ENCODE assay signal across 8 cellular contexts in the genomic region with DNA sequence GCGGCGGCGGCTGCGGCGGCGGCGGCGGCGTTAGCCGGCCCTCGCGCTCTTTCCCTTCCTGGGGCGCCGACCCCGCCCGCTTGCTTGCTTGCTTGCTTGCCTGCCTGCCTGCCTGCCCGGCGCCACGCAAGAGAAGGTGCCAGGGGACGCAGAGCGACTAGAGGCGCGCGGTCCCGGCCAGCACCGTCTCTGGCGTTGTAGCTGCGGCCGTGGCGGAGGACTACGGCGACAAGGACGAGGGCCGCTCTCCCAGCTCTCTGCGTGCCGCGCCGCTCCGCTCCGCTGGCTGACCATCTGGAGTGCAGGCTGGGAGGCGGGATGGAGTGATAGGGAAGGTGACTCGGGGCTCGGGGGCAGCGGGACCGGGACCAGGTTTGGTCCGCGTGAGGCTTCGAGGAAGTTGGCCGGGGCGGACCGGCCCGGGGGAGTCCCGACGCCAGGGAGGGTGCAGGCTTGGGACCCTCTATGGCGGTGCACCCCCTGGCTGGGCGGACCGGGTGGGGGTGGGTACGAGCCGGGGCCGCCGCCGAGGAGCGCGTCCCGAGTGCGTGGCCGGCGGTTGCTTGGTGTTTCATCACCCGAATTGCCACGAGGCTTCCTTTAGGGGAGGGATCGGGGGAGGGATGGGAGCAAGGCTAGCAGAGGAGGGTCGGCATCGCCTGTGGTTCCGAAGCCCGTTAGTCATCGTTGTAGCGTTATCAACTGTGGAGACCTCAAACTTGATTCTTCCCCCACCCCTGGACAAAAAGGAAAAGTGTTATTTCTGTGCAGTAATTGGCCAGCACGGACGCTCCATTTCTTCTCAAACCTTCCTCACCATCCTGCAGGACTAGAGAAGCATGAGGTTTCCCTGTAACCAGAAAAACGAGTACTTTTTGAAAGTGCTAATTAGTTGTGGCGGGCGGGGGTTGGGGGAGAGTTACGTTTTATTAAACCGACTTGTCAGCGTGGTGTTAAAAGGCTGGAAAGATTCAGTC. TPM values are rescaled to one million over a fixed set of nuclear protein-coding genes. Genes with fewer than 3 reads are reported as not detected.
DNase-seq lines count a peak whose midpoint lies in the region; ATAC-seq and TF ChIP-seq lines count a peak whose summit lies in the region.

No MANE protein-coding gene starts in this region.

- H3K9me3 ChIP-seq in PC-3 (ENCODE audit: low read length): no peaks in the 10 kb centered on the region
- H3K9me3 ChIP-seq in fibroblast of lung (ENCODE audit: control insufficient read depth, insufficient read depth, low read depth, low read length): no peaks in the 10 kb centered on the region

- POLR2A ChIA-PET in PC-3 (lab: Charles Lee; ENCODE audit: unreplicated experiment): interaction anchor here (0.6 to 0.7 kb wide), 2 partner anchors 112 to 1336 kb away, joined by 3 to 6 read pairs; no protein-coding TSS in a partner anchor

- no peaks in the 10 kb centered on the region for H3K9me2 ChIP-seq in PC-3 (replicated peaks; ENCODE audit: low read length)

- intact Hi-C loops in PC-3 (cut with micrococcal nuclease) (no loop called here), natural killer cell (cut with micrococcal nuclease) (loop anchor here (1.0 to 10.0 kb wide), 3 partner anchors 48 to 760 kb away; partner anchors contain the start of genes KICS2, LEMD3 and TBK1)
- intact Hi-C loops in activated T-helper 1 cell treated with anti-CD3 and anti-CD28 coated beads, Interleukin-12 subunit alpha, Interleukin-12 subunit beta, Interleukin-2, Interleukin-4 antibody, amounts not matched to agents 30 ng/mL and 10 ng/mL and 1 ng/mL, durations not matched to agents 14 hours and 24 hours and 36 hours (cut with micrococcal nuclease): loop anchor here (1.0 to 10.0 kb wide), 11 partner anchors 14 to 1898 kb away; partner anchors contain the start of genes GNS, HELB, KICS2 and LEMD3

- H3K9ac ChIP-seq in PC-3 (ENCODE audit: low read length) (peak overlapping the region; percentile 100), fibroblast of lung (ENCODE audit: insufficient read depth, low read length) (peak overlapping the region; percentile 98)

- H3K4me2 ChIP-seq in PC-3 (ENCODE audit: low read length) (peak overlapping the region; percentile 88), fibroblast of lung (ENCODE audit: extremely low read depth, insufficient read depth, low read length) (peak overlapping the region; percentile 67)

- H3K27ac ChIP-seq in C4-2B: peak overlapping the region; percentile 100
- H3K27ac ChIP-seq in PC-3 (ENCODE audit: low read length): peak overlapping the region; percentile 96
- H3K27ac ChIP-seq in fibroblast of lung (ENCODE audit: insufficient read depth, low read length): peak overlapping the region; percentile 99

- H3K27me3 ChIP-seq in PC-3 (ENCODE audit: low read length): no peaks in the 10 kb centered on the region
- no peaks in the 10 kb centered on the region for H3K27me3 ChIP-seq in fibroblast of lung (ENCODE audit: control insufficient read depth, insufficient read depth, low read length)

- H3F3A ChIP-seq in PC-3 (ENCODE audit: low read length, unreplicated experiment): no peaks in the 10 kb centered on the region

- H3K36me3 Mint-ChIP-seq in activated T-helper 1 cell treated with anti-CD3 and anti-CD28 coated beads, Interleukin-12 subunit alpha, Interleukin-12 subunit beta, Interleukin-2, Interleukin-4 antibody, amounts not matched to agents 30 ng/mL and 10 ng/mL and 1 ng/mL, durations not matched to agents 14 hours and 24 hours and 36 hours (ENCODE audit: low read depth): peaks cover 6% of the 10 kb centered on the region
- H3K36me3 Mint-ChIP-seq in natural killer cell: no peaks in the 10 kb centered on the region

- peak; percentile 38 for ATAC-seq in GM18909 (IDR thresholded peaks at IDR 0.05; ENCODE audit: poor library complexity, unreplicated experiment)
- peak; percentile 38 for ATAC-seq in HG03280 (IDR thresholded peaks at IDR 0.05; ENCODE audit: unreplicated experiment)
- peak; percentile 50 for ATAC-seq in PC-3
- peak; percentile 1 to 10 (median 1) for ATAC-seq in natural killer cell
- ATAC-seq in stimulated activated naive CD8-positive, alpha-beta T cell treated with anti-CD3 and anti-CD28 coated beads, Interleukin-15, amount 100 ng/mL, for 72 hours: peak; percentile 76

- no peaks in the 10 kb centered on the region for H4K20me1 ChIP-seq in PC-3 (ENCODE audit: low read length)
- H4K20me1 ChIP-seq in fibroblast of lung (ENCODE audit: control insufficient read depth, extremely low read depth, insufficient read depth, low read length): no peaks in the 10 kb centered on the region

- H3K27me3 Mint-ChIP-seq in activated T-helper 1 cell treated with anti-CD3 and anti-CD28 coated beads, Interleukin-12 subunit alpha, Interleukin-12 subunit beta, Interleukin-2, Interleukin-4 antibody, amounts not matched to agents 30 ng/mL and 10 ng/mL and 1 ng/mL, durations not matched to agents 14 hours and 24 hours and 36 hours (ENCODE audit: insufficient read depth): no peaks in the 10 kb centered on the region
- H3K27me3 Mint-ChIP-seq in natural killer cell (ENCODE audit: low read depth in 2 of 2): peaks cover 7 to 8% of the 10 kb centered on the region in 2 donors
- no peaks in the 10 kb centered on the region for H3K27me3 Mint-ChIP-seq in stimulated activated naive CD8-positive, alpha-beta T cell treated with anti-CD3 and anti-CD28 coated beads, Interleukin-15, amount 100 ng/mL, for 72 hours

- BruUV-seq in PC-3 (replicated peaks; lab: Mats Ljungman, UMichigan): no TSS peak

- no peaks in the 10 kb centered on the region for H3K9me3 Mint-ChIP-seq in activated T-helper 1 cell treated with anti-CD3 and anti-CD28 coated beads, Interleukin-12 subunit alpha, Interleukin-12 subunit beta, Interleukin-2, Interleukin-4 antibody, amounts not matched to agents 30 ng/mL and 10 ng/mL and 1 ng/mL, durations not matched to agents 14 hours and 24 hours and 36 hours
- no peaks in the 10 kb centered on the region for H3K9me3 Mint-ChIP-seq in natural killer cell
- peaks cover 0 to 7% of the 10 kb centered on the region in 2 donors for H3K9me3 Mint-ChIP-seq in stimulated activated naive CD8-positive, alpha-beta T cell treated with anti-CD3 and anti-CD28 coated beads, Interleukin-15, amount 100 ng/mL, for 72 hours

- CTCF ChIA-PET in PC-3 (lab: Charles Lee): no interaction called here

- no peak for TF ChIP-seq CTCF in C4-2B (conservative IDR thresholded peaks at IDR 0.05)
- TF ChIP-seq CTCF in PC-3 (conservative IDR thresholded peaks at IDR 0.05; ENCODE audit: low read depth, low read length): no peak
- TF ChIP-seq CTCF in fibroblast of lung (conservative IDR thresholded peaks at IDR 0.05 in 1 of 2, IDR thresholded peaks at IDR 0.05 in 1 of 2; ENCODE audit: low read depth in 1 of 2, low read length in 2 of 2): no peak
- no peak for TF ChIP-seq CTCF in natural killer cell (IDR thresholded peaks at IDR 0.05)

- H2AFZ ChIP-seq in PC-3 (ENCODE audit: low read length) (peak overlapping the region; percentile 97), fibroblast of lung (ENCODE audit: low read length) (peak overlapping the region; percentile 60)

- peak overlapping the region; percentile 95 for H3K4me3 Mint-ChIP-seq in activated T-helper 1 cell treated with anti-CD3 and anti-CD28 coated beads, Interleukin-12 subunit alpha, Interleukin-12 subunit beta, Interleukin-2, Interleukin-4 antibody, amounts not matched to agents 30 ng/mL and 10 ng/mL and 1 ng/mL, durations not matched to agents 14 hours and 24 hours and 36 hours
- peak overlapping the region; percentile 99 for H3K4me3 Mint-ChIP-seq in natural killer cell
- H3K4me3 Mint-ChIP-seq in stimulated activated naive CD8-positive, alpha-beta T cell treated with anti-CD3 and anti-CD28 coated beads, Interleukin-15, amount 100 ng/mL, for 72 hours: peak overlapping the region; percentile 97 to 100

- H3K36me3 ChIP-seq in PC-3 (ENCODE audit: low read depth, low read length) (peaks cover 3% of the 10 kb centered on the region; the same call in 1 of the 2 replicates), fibroblast of lung (ENCODE audit: control insufficient read depth, insufficient read depth, low read length) (no peaks in the 10 kb centered on the region)

- H3K79me2 ChIP-seq in PC-3 (ENCODE audit: low read length) (peaks cover 53% of the 10 kb centered on the region), fibroblast of lung (ENCODE audit: control insufficient read depth, insufficient read depth, low read length) (peaks cover 41% of the 10 kb centered on the region)

- H3K4me1 ChIP-seq in PC-3 (ENCODE audit: insufficient read depth, low read length) (peaks cover 20% of the 10 kb centered on the region; the same call in 1 of the 2 replicates), fibroblast of lung (ENCODE audit: control insufficient read depth, extremely low read depth, insufficient read depth, low read length) (peaks cover 5% of the 10 kb centered on the region)

- H3K4me3 ChIP-seq in PC-3 (ENCODE audit: low read length) (peak overlapping the region; percentile 98), fibroblast of lung (replicated peaks in 1 of 4; ENCODE audit: control extremely low read depth in 1 of 4, insufficient read depth in 1 of 4, low read depth in 3 of 4, low read length in 4 of 4) (peak overlapping the region; percentile 61 to 98 (median 92))

- DNase-seq in PC-3: peak; percentile 70
- DNase-seq in activated T-helper 1 cell treated with anti-CD3 and anti-CD28 coated beads, Interleukin-12 subunit alpha, Interleukin-12 subunit beta, Interleukin-2, Interleukin-4 antibody, amounts not matched to agents 30 ng/mL and 10 ng/mL and 1 ng/mL, durations not matched to agents 14 hours and 24 hours and 36 hours (ENCODE audit: low spot score): peak; percentile 50
- DNase-seq in fibroblast of lung (ENCODE audit: low read depth in 2 of 2): peak; percentile 88 to 91
- no peak for DNase-seq in natural killer cell
- DNase-seq in stimulated activated naive CD8-positive, alpha-beta T cell treated with anti-CD3 and anti-CD28 coated beads, Interleukin-15, amount 100 ng/mL, for 72 hours: peak; percentile 82 to 89

- H3K4me1 Mint-ChIP-seq in activated T-helper 1 cell treated with anti-CD3 and anti-CD28 coated beads, Interleukin-12 subunit alpha, Interleukin-12 subunit beta, Interleukin-2, Interleukin-4 antibody, amounts not matched to agents 30 ng/mL and 10 ng/mL and 1 ng/mL, durations not matched to agents 14 hours and 24 hours and 36 hours (ENCODE audit: low read depth): peaks cover 18% of the 10 kb centered on the region
- peaks cover 8 to 15% of the 10 kb centered on the region in 2 donors for H3K4me1 Mint-ChIP-seq in natural killer cell
- peaks cover 52% of the 10 kb centered on the region for H3K4me1 Mint-ChIP-seq in stimulated activated naive CD8-positive, alpha-beta T cell treated with anti-CD3 and anti-CD28 coated beads, Interleukin-15, amount 100 ng/mL, for 72 hours

- peak overlapping the region; percentile 99 for H3K27ac Mint-ChIP-seq in activated T-helper 1 cell treated with anti-CD3 and anti-CD28 coated beads, Interleukin-12 subunit alpha, Interleukin-12 subunit beta, Interleukin-2, Interleukin-4 antibody, amounts not matched to agents 30 ng/mL and 10 ng/mL and 1 ng/mL, durations not matched to agents 14 hours and 24 hours and 36 hours
- peak overlapping the region; percentile 88 to 98 for H3K27ac Mint-ChIP-seq in natural killer cell
- H3K27ac Mint-ChIP-seq in stimulated activated naive CD8-positive, alpha-beta T cell treated with anti-CD3 and anti-CD28 coated beads, Interleukin-15, amount 100 ng/mL, for 72 hours: peak overlapping the region; percentile 100

RNA-seq across cellular contexts. Expression of gene XPOT, which starts 0.6 kb away (rescaled TPM):
- 53.0 and 62.0 TPM in 2 replicates for total RNA-seq in PC-3 (2014; rRNA removed)
- total RNA-seq in activated T-helper 1 cell treated with anti-CD3 and anti-CD28 coated beads, Interleukin-12 subunit alpha, Interleukin-12 subunit beta, Interleukin-2, Interleukin-4 antibody, amounts not matched to agents 30 ng/mL and 10 ng/mL and 1 ng/mL, durations not matched to agents 14 hours and 24 hours and 36 hours: 145 and 146 TPM in 2 replicates
- total RNA-seq in fibroblast of lung: 203 and 205 TPM in 2 replicates
- 67.0 and 92.6 TPM in 2 replicates for polyA plus RNA-seq in fibroblast of lung
- polyA plus RNA-seq in fibroblast of lung (2012): 46.8 and 60.1 TPM in 2 replicates
- polyA minus RNA-seq in fibroblast of lung (ENCODE audit: low replicate concordance): 17.6 and 20.8 TPM in 2 replicates
- total RNA-seq in natural killer cell: 10 to 100 TPM; 39.8 to 51.5 (median 45.0) TPM

RNA-seq across cellular contexts. Expression of gene C12orf56, which starts 14.2 kb away (rescaled TPM):
- 5.7 and 8.1 TPM in 2 replicates for total RNA-seq in PC-3 (2014; rRNA removed)
- 0.15 TPM in 1 of 2 replicates, not detected in the other for total RNA-seq in activated T-helper 1 cell treated with anti-CD3 and anti-CD28 coated beads, Interleukin-12 subunit alpha, Interleukin-12 subunit beta, Interleukin-2, Interleukin-4 antibody, amounts not matched to agents 30 ng/mL and 10 ng/mL and 1 ng/mL, durations not matched to agents 14 hours and 24 hours and 36 hours
- 0.77 and 1.5 TPM in 2 replicates for total RNA-seq in fibroblast of lung
- 0.10 and 1.1 TPM in 2 replicates for polyA plus RNA-seq in fibroblast of lung
- polyA plus RNA-seq in fibroblast of lung (2012): 0.08 and 0.47 TPM in 2 replicates
- 3.4 TPM in 1 of 2 replicates, not detected in the other for polyA minus RNA-seq in fibroblast of lung (ENCODE audit: low replicate concordance)
- total RNA-seq in natural killer cell: not detected

RNA-seq across cellular contexts. Expression of gene TBK1, which starts 47.2 kb away (rescaled TPM):
- 23.1 and 23.7 TPM in 2 replicates for total RNA-seq in PC-3 (2014; rRNA removed)
- 33.6 and 42.4 TPM in 2 replicates for total RNA-seq in activated T-helper 1 cell treated with anti-CD3 and anti-CD28 coated beads, Interleukin-12 subunit alpha, Interleukin-12 subunit beta, Interleukin-2, Interleukin-4 antibody, amounts not matched to agents 30 ng/mL and 10 ng/mL and 1 ng/mL, durations not matched to agents 14 hours and 24 hours and 36 hours
- 35.4 and 42.9 TPM in 2 replicates for total RNA-seq in fibroblast of lung
- 20.0 and 26.5 TPM in 2 replicates for polyA plus RNA-seq in fibroblast of lung
- 14.2 and 17.8 TPM in 2 replicates for polyA plus RNA-seq in fibroblast of lung (2012)
- polyA minus RNA-seq in fibroblast of lung (ENCODE audit: low replicate concordance): 0.27 and 0.74 TPM in 2 replicates
- 10 to 100 TPM; 48.4 to 57.1 (median 48.8) TPM for total RNA-seq in natural killer cell

Comparison
In these comparisons a context has a peak if more than half of its experiments do, and no peak if none do; other contexts are left out.
1. ATAC-seq: peak in every context shown above with its lines; median percentile 76 in stimulated activated naive CD8-positive, alpha-beta T cell treated with anti-CD3 and anti-CD28 coated beads, Interleukin-15, amount 100 ng/mL, for 72 hours; 50 in PC-3; 38 in GM18909; 38 in HG03280; 1 in natural killer cell.